ENCODE assay signal across 10 cellular contexts in the genomic region with DNA sequence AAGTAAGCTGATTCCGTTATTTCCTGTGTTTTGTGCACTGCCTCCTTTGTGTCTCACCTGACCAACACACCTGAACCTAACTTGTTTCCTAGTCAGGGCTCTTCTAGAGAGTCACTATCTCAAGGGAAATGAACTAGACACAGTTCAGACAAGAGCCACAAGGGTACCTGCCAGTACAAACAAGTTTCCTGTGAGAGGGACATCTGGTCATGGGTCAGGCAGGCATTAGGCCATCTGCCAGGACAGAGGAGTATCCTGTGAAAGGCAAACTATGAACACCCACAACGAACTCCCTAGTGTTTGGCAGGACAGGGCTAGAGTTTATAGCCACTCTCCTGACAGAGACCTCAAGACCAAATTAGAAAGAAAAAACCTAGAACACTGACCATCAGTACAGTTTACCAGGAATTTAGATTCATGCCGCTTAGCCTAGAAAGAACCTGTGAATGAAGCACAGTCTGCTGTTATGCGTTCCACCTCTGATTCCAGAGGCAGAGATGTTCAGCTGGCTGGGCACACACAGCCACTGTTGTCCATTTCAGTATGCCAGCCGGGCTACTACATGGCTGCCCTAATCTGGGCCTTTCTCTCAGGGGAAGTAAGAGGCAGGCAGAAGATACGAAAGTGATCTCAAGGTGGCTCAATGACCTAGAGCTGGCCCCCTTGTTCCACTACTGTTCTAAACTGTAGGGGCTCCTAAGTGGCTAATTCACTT. TPM values are rescaled to one million over a fixed set of nuclear protein-coding genes. Genes with fewer than 3 reads are reported as not detected.
DNase-seq lines count a peak whose midpoint lies in the region; ATAC-seq and TF ChIP-seq lines count a peak whose summit lies in the region.
"Had no signal": no experiment of that assay in that cellular context is flagged by ENCODE, and none has a peak within 500 bp of the region (broad histone marks: within the 10 kb centered on the region; RNA-seq: fewer than 3 reads in every experiment).

No MANE protein-coding gene starts in this region.

- H3K4me1 Mint-ChIP-seq in CD8-positive, alpha-beta T cell (ENCODE audit: low read depth): peaks cover 2% of the 10 kb centered on the region
- H3K4me1 Mint-ChIP-seq in chondrocyte (ENCODE audit: low read depth): peaks cover 45% of the 10 kb centered on the region

- H3K4me3 Mint-ChIP-seq in CD8-positive, alpha-beta T cell: no peak overlapping the region
- H3K4me3 Mint-ChIP-seq in chondrocyte (ENCODE audit: unreplicated experiment): peak overlapping the region; percentile 13

- TF ChIP-seq CTCF in CD8-positive, alpha-beta T cell (IDR thresholded peaks at IDR 0.05): no peak
- TF ChIP-seq CTCF in chondrocyte (IDR thresholded peaks at IDR 0.05): no peak

- no peak for ATAC-seq in CD8-positive, alpha-beta T cell
- peak; percentile 8 for ATAC-seq in HG03460 (IDR thresholded peaks at IDR 0.05; ENCODE audit: unreplicated experiment)
- ATAC-seq in GM19035 (IDR thresholded peaks at IDR 0.05; ENCODE audit: unreplicated experiment): no peak

- CTCF ChIA-PET in CD8-positive, alpha-beta T cell (lab: Charles Lee): interaction anchor here (1.1 kb wide), 1 partner anchor 11 kb away, joined by 3 read pairs; no protein-coding TSS in a partner anchor

- peaks cover 95% of the 10 kb centered on the region for H3K36me3 Mint-ChIP-seq in CD8-positive, alpha-beta T cell
- peaks cover 29% of the 10 kb centered on the region for H3K36me3 Mint-ChIP-seq in chondrocyte (ENCODE audit: low read depth)

- no peaks in the 10 kb centered on the region for H3K4me1 ChIP-seq in CD8-positive, alpha-beta T cell (ENCODE audit: insufficient read depth, low read length)

- peak overlapping the region; percentile 69 for H3K27ac Mint-ChIP-seq in CD8-positive, alpha-beta T cell
- peak overlapping the region; percentile 98 for H3K27ac Mint-ChIP-seq in chondrocyte (ENCODE audit: unreplicated experiment)

- no peaks in the 10 kb centered on the region for H3K9me3 Mint-ChIP-seq in CD8-positive, alpha-beta T cell
- no peaks in the 10 kb centered on the region for H3K9me3 Mint-ChIP-seq in chondrocyte (ENCODE audit: low read depth)

- peaks cover 59% of the 10 kb centered on the region for H3K36me3 ChIP-seq in CD8-positive, alpha-beta T cell (ENCODE audit: insufficient read depth, low read length)

- POLR2A ChIA-PET in CD8-positive, alpha-beta T cell (lab: Charles Lee): no interaction called here

- no peaks in the 10 kb centered on the region for H3K27me3 Mint-ChIP-seq in CD8-positive, alpha-beta T cell (ENCODE audit: low read depth)
- H3K27me3 Mint-ChIP-seq in chondrocyte (ENCODE audit: low read depth): no peaks in the 10 kb centered on the region

- no peak overlapping the region for H3K27ac ChIP-seq in CD8-positive, alpha-beta T cell (ENCODE audit: low read depth, low read length)

- no peaks in the 10 kb centered on the region for H3K27me3 ChIP-seq in CD8-positive, alpha-beta T cell (ENCODE audit: insufficient read depth, low read length)

- no peaks in the 10 kb centered on the region for H3K9me3 ChIP-seq in CD8-positive, alpha-beta T cell (ENCODE audit: low read length)

- intact Hi-C loops in CD8-positive, alpha-beta T cell (cut with DNase I, micrococcal nuclease): loop anchor here in 1 of 2 experiments (10.0 kb wide), 1 partner anchor 53 kb away; no protein-coding TSS in a partner anchor

- DNase-seq in CD8-positive, alpha-beta T cell: no peak
- no peak for DNase-seq in chondrocyte (ENCODE audit: low spot score)
- DNase-seq in myocyte (ENCODE audit: low read depth): peak; percentile 27
- no peak for DNase-seq in NOMO-1 treated with DMSO at 0.1 percent for 48 hours (lab: John Stamatoyannopoulos, UW; ENCODE audit: unreplicated experiment)
- no peak for DNase-seq in mesenteric fat pad (ENCODE audit: low spot score)
- DNase-seq in NCI-H1105 treated with DMSO at 0.1 percent for 48 hours (lab: John Stamatoyannopoulos, UW): no peak
- DNase-seq: EL, NCI-H2081 treated with DMSO at 0.1 percent for 48 hours had no signal

- H3K4me3 ChIP-seq in CD8-positive, alpha-beta T cell (ENCODE audit: low read depth, low read length): no peak overlapping the region

RNA-seq across cellular contexts. Expression of a gene that starts 20.7 kb away (rescaled TPM):
- total RNA-seq in CD8-positive, alpha-beta T cell: 10 to 100 TPM; 73.7 to 79.4 TPM
- 241 to 277 TPM (median 276 TPM) in 3 replicates for total RNA-seq in chondrocyte
- total RNA-seq in myocyte: 78.9 and 105 TPM in 2 replicates
- polyA plus RNA-seq in myocyte (2012): 104 TPM
- total RNA-seq in mesenteric fat pad: 102 TPM

RNA-seq across cellular contexts. Expression of a gene that starts 39.0 kb away (rescaled TPM):
- total RNA-seq in CD8-positive, alpha-beta T cell: 10 to 100 TPM; 43.7 to 49.7 TPM
- 22.3 to 32.2 TPM (median 23.2 TPM) in 3 replicates for total RNA-seq in chondrocyte
- total RNA-seq in myocyte: 13.0 and 14.1 TPM in 2 replicates
- 7.3 TPM for polyA plus RNA-seq in myocyte (2012)
- 14.7 TPM for total RNA-seq in mesenteric fat pad
